23 cellular contexts compared by ENCODE assay signal in the genomic region with DNA sequence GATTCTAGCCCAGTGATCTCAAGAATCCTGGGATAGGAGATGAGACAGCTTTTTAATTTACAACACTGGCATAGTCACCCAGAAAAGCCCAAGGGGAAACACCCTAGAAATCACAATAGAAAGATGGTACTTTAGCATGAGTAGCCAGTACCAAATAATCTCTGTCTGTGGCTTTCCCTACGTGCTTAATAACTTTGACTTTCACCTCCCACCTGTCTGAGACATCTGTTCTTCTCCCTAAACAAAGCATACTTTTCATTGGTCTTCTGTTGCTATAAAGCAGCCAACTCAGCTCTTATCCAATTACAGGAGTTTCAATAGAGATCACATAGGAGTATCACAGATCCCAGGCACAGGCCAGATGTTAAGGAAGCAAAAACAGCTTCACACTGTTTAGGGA. TPM values are rescaled to one million over a fixed set of nuclear protein-coding genes. Genes with fewer than 3 reads are reported as not detected.
DNase-seq lines count a peak whose midpoint lies in the region; ATAC-seq and TF ChIP-seq lines count a peak whose summit lies in the region.
"Had no signal": no experiment of that assay in that cellular context is flagged by ENCODE, and none has a peak within 500 bp of the region (broad histone marks: within the 10 kb centered on the region; RNA-seq: fewer than 3 reads in every experiment).

No MANE protein-coding gene starts in this region.

- POLR2A ChIA-PET in OCI-LY7 (lab: Charles Lee) = no interaction called here

- no peaks in the 10 kb centered on the region for H3K36me3 ChIP-seq in OCI-LY7 (ENCODE audit: insufficient read depth, low read length)
- H3K36me3 ChIP-seq: breast epithelium, heart right ventricle, left ventricle myocardium inferior had no signal

- H3K9me3 Mint-ChIP-seq in activated naive CD4-positive, alpha-beta T cell treated with anti-CD3 and anti-CD28 coated beads, Interleukin-2, amount 50 U/mL, for 72 hours = no peaks in the 10 kb centered on the region
- peaks cover 4% of the 10 kb centered on the region for H3K9me3 Mint-ChIP-seq in activated naive CD4-positive, alpha-beta T cell treated with anti-CD3 and anti-CD28 coated beads for 36 hours
- H3K9me3 Mint-ChIP-seq: activated B cell treated with CpG ODN at 0.5 μM for 24 hours had no signal

- H3K27ac ChIP-seq in OCI-LY7 (ENCODE audit: low read depth, low read length, poor library complexity, severe bottlenecking) = no peak overlapping the region
- H3K27ac ChIP-seq: breast epithelium, heart right ventricle, left ventricle myocardium inferior had no signal

- CTCF ChIA-PET in activated naive CD4-positive, alpha-beta T cell treated with anti-CD3 and anti-CD28 coated beads for 36 hours (lab: Charles Lee) = no interaction called here
- CTCF ChIA-PET in OCI-LY7 (lab: Charles Lee; ENCODE audit: unreplicated experiment) = no interaction called here

- H4K20me1 ChIP-seq in OCI-LY7 (ENCODE audit: insufficient read depth, low read length) = no peaks in the 10 kb centered on the region

- DNase-seq in activated naive CD4-positive, alpha-beta T cell treated with anti-CD3 and anti-CD28 coated beads, Interleukin-2, amount 50 U/mL, for 72 hours (ENCODE audit: low spot score in 2 of 2) = no peak
- no peak for DNase-seq in activated naive CD4-positive, alpha-beta T cell treated with anti-CD3 and anti-CD28 coated beads for 36 hours
- DNase-seq in NCI-H524 (lab: John Stamatoyannopoulos, UW) (peak; percentile 92 to 98), NCI-H1092 (lab: John Stamatoyannopoulos, UW) (no peak), OCI-LY7 (ENCODE audit: low spot score) (no peak)
- DNase-seq in stimulated activated CD4-positive, alpha-beta T cell treated with anti-CD3 and anti-CD28 coated beads, Interleukin-4, amount 100 ng/mL, for 24 hours = no peak
- DNase-seq: activated B cell treated with CpG ODN at 0.5 μM for 24 hours; activated CD8-positive, alpha-beta memory T cell treated with anti-CD3 and anti-CD28 coated beads for 24 hours; cortex of kidney; DMS53; GOT3; heart right ventricle; immature natural killer cell; KG1; left ventricle myocardium inferior; NCI-H1105 treated with DMSO at 0.1 percent for 48 hours; NK-92 treated with Interleukin-12 subunit alpha and Interleukin-12 subunit beta, amount 100 ng/mL, for 24 hours; stimulated activated CD4-positive, alpha-beta T cell treated with anti-CD3 and anti-CD28 coated beads, Interleukin-4, amount 100 ng/mL, for 4 hours; substantia nigra had no signal

- H3K4me3 ChIP-seq in OCI-LY7 (ENCODE audit: low read depth, low read length, poor library complexity, severe bottlenecking) = no peak overlapping the region
- H3K4me3 ChIP-seq: breast epithelium, heart right ventricle, left ventricle myocardium inferior had no signal

- no peaks in the 10 kb centered on the region for H3K27me3 Mint-ChIP-seq in activated naive CD4-positive, alpha-beta T cell treated with anti-CD3 and anti-CD28 coated beads for 36 hours (ENCODE audit: low read depth)
- H3K27me3 Mint-ChIP-seq: activated B cell treated with CpG ODN at 0.5 μM for 24 hours had no signal

- H3K9me3 ChIP-seq in OCI-LY7 (ENCODE audit: low read length) = no peaks in the 10 kb centered on the region
- H3K9me3 ChIP-seq: breast epithelium, left ventricle myocardium inferior had no signal

- no peaks in the 10 kb centered on the region for H3K9me2 ChIP-seq in OCI-LY7 (ENCODE audit: insufficient read depth, low read length)

- no peak overlapping the region for H2AFZ ChIP-seq in OCI-LY7 (ENCODE audit: low read length)

- intact Hi-C loops in activated naive CD4-positive, alpha-beta T cell treated with anti-CD3 and anti-CD28 coated beads for 36 hours (cut with micrococcal nuclease) = loop anchor here (1.0 kb wide), 2 partner anchors 8 to 9 kb away; no protein-coding TSS in a partner anchor
- intact Hi-C loops in OCI-LY7 (cut with micrococcal nuclease; ENCODE audit: unreplicated experiment) = no loop called here

- peaks cover 23% of the 10 kb centered on the region for H3K4me1 Mint-ChIP-seq in activated naive CD4-positive, alpha-beta T cell treated with anti-CD3 and anti-CD28 coated beads for 36 hours (ENCODE audit: low read depth)
- H3K4me1 Mint-ChIP-seq: immature natural killer cell had no signal

- H3K27ac Mint-ChIP-seq in activated naive CD4-positive, alpha-beta T cell treated with anti-CD3 and anti-CD28 coated beads, Interleukin-2, amount 50 U/mL, for 72 hours = no peak overlapping the region
- H3K27ac Mint-ChIP-seq in activated naive CD4-positive, alpha-beta T cell treated with anti-CD3 and anti-CD28 coated beads for 36 hours = no peak overlapping the region
- H3K27ac Mint-ChIP-seq: activated B cell treated with CpG ODN at 0.5 μM for 24 hours, CD14-positive monocyte, immature natural killer cell had no signal

- H3K79me2 ChIP-seq in OCI-LY7 (ENCODE audit: insufficient read depth, low read depth, low read length) = no peaks in the 10 kb centered on the region

- H3K4me1 ChIP-seq in OCI-LY7 (ENCODE audit: insufficient read depth, low read length, poor library complexity, severe bottlenecking) = no peaks in the 10 kb centered on the region
- H3K4me1 ChIP-seq: breast epithelium had no signal

- TF ChIP-seq CTCF in OCI-LY7 (conservative IDR thresholded peaks at IDR 0.05; ENCODE audit: low read length) = no peak

- no peaks in the 10 kb centered on the region for H3K36me3 Mint-ChIP-seq in activated naive CD4-positive, alpha-beta T cell treated with anti-CD3 and anti-CD28 coated beads, Interleukin-2, amount 50 U/mL, for 72 hours
- peaks cover 4% of the 10 kb centered on the region for H3K36me3 Mint-ChIP-seq in activated naive CD4-positive, alpha-beta T cell treated with anti-CD3 and anti-CD28 coated beads for 36 hours (ENCODE audit: low read depth)
- H3K36me3 Mint-ChIP-seq: immature natural killer cell had no signal

- BruUV-seq in OCI-LY7 (replicated peaks; lab: Mats Ljungman, UMichigan) = no TSS peak

- H3K4me2 ChIP-seq in OCI-LY7 (ENCODE audit: low read length) = no peak overlapping the region

- no peak overlapping the region for H3K4me3 Mint-ChIP-seq in activated naive CD4-positive, alpha-beta T cell treated with anti-CD3 and anti-CD28 coated beads for 36 hours
- H3K4me3 Mint-ChIP-seq: activated B cell treated with CpG ODN at 0.5 μM for 24 hours, CD14-positive monocyte, immature natural killer cell had no signal

- ATAC-seq in activated naive CD4-positive, alpha-beta T cell treated with anti-CD3 and anti-CD28 coated beads, Interleukin-2, amount 50 U/mL, for 72 hours = peak; percentile 32 to 46
- peak; percentile 60 for ATAC-seq in HG02678 (IDR thresholded peaks at IDR 0.05; ENCODE audit: unreplicated experiment)
- no peak for ATAC-seq in HG03280 (IDR thresholded peaks at IDR 0.05; ENCODE audit: unreplicated experiment)
- ATAC-seq: heart right ventricle had no signal

RNA-seq across cellular contexts. Expression of a gene that starts 10.4 kb away (rescaled TPM):
- total RNA-seq in activated naive CD4-positive, alpha-beta T cell treated with anti-CD3 and anti-CD28 coated beads, Interleukin-2, amount 50 U/mL, for 72 hours = 10 to 100 TPM in 1 of 2 donors, 1 to 10 TPM in 1; 4.8 to 10.5 TPM
- 10 to 100 TPM; 11.8 TPM for total RNA-seq in activated naive CD4-positive, alpha-beta T cell treated with anti-CD3 and anti-CD28 coated beads for 36 hours
- total RNA-seq in OCI-LY7 (2014; rRNA removed; shearing (Covaris generic)) = 7.0 and 9.2 TPM in 2 replicates
- total RNA-seq in OCI-LY7 (2022) = 5.4 and 7.3 TPM in 2 replicates

RNA-seq across cellular contexts. Expression of a gene that starts 53.4 kb away (rescaled TPM):
- total RNA-seq in activated naive CD4-positive, alpha-beta T cell treated with anti-CD3 and anti-CD28 coated beads, Interleukin-2, amount 50 U/mL, for 72 hours = 10 to 100 TPM in 1 of 2 donors, 1 to 10 TPM in 1; 9.7 to 11.7 TPM
- total RNA-seq in activated naive CD4-positive, alpha-beta T cell treated with anti-CD3 and anti-CD28 coated beads for 36 hours = 10 to 100 TPM in 1 of 2 experiments, 1 to 10 TPM in 1; 9.4 to 11.6 TPM
- 4.2 and 5.5 TPM in 2 replicates for total RNA-seq in OCI-LY7 (2014; rRNA removed; shearing (Covaris generic))
- total RNA-seq in OCI-LY7 (2022) = 0.11 TPM in 1 of 2 replicates, not detected in the other

Comparison
In these comparisons a context has a peak if more than half of its experiments do, and no peak if none do; other contexts are left out.
1. DNase-seq: peak in NCI-H524 (2 of 2); none in activated naive CD4-positive, alpha-beta T cell treated with anti-CD3 and anti-CD28 coated beads, Interleukin-2, amount 50 U/mL, for 72 hours (0 of 2), activated naive CD4-positive, alpha-beta T cell treated with anti-CD3 and anti-CD28 coated beads for 36 hours (single experiment), stimulated activated CD4-positive, alpha-beta T cell treated with anti-CD3 and anti-CD28 coated beads, Interleukin-4, amount 100 ng/mL, for 24 hours (single experiment), NCI-H1092 (single experiment) and OCI-LY7 (single experiment).